In genomic region chr3:157279237-157279636, GRCh38 we compare ENCODE assay signal across 28 cellular contexts.
"Had no signal": no experiment of that assay in that cellular context is flagged by ENCODE, and none has a peak within 500 bp of the region (broad histone marks: within the 10 kb centered on the region; RNA-seq: fewer than 3 reads in every experiment).

No MANE protein-coding gene starts in this region.

- H3K9me3 Mint-ChIP-seq: activated naive CD8-positive, alpha-beta T cell treated with anti-CD3 and anti-CD28 coated beads for 36 hours; activated T-cell treated with anti-CD3 and anti-CD28 coated beads, Interleukin-2, amount 50 U/mL, for 4 hours; activated T-helper 2 cell treated with anti-CD3 and anti-CD28 coated beads, Interferon-gamma antibody, Interleukin-2, Interleukin-4, amounts not matched to agents 10 μg/mL and 5 μg/mL and 100 μg/mL, durations not matched to agents 14 hours and 24 hours and 36 hours; central memory CD8-positive, alpha-beta T cell; effector memory CD8-positive, alpha-beta T cell; immature natural killer cell; naive thymus-derived CD8-positive, alpha-beta T cell; neural progenitor cell had no signal

- H3K27ac ChIP-seq: breast epithelium, dorsolateral prefrontal cortex, left ventricle myocardium inferior, neural progenitor cell, sigmoid colon, thoracic aorta, upper lobe of left lung had no signal

- H2AFZ ChIP-seq: neural progenitor cell had no signal

- H3K27ac Mint-ChIP-seq: activated naive CD8-positive, alpha-beta T cell treated with anti-CD3 and anti-CD28 coated beads for 36 hours; activated T-helper 2 cell treated with anti-CD3 and anti-CD28 coated beads, Interferon-gamma antibody, Interleukin-2, Interleukin-4, amounts not matched to agents 10 μg/mL and 5 μg/mL and 100 μg/mL, durations not matched to agents 14 hours and 24 hours and 36 hours; effector memory CD8-positive, alpha-beta T cell; immature natural killer cell; naive thymus-derived CD8-positive, alpha-beta T cell; neural progenitor cell had no signal

- H3K4me1 Mint-ChIP-seq: central memory CD8-positive, alpha-beta T cell; immature natural killer cell had no signal

- H3K4me3 ChIP-seq: breast epithelium, dorsolateral prefrontal cortex, left ventricle myocardium inferior, neural progenitor cell, sigmoid colon, smooth muscle cell, thoracic aorta, upper lobe of left lung had no signal

- H3K4me3 Mint-ChIP-seq: activated naive CD8-positive, alpha-beta T cell treated with anti-CD3 and anti-CD28 coated beads for 36 hours; activated T-cell treated with anti-CD3 and anti-CD28 coated beads, Interleukin-2, amount 50 U/mL, for 4 hours; central memory CD8-positive, alpha-beta T cell; effector memory CD8-positive, alpha-beta T cell; immature natural killer cell; naive thymus-derived CD8-positive, alpha-beta T cell; neural progenitor cell had no signal

- H3K36me3 Mint-ChIP-seq: activated naive CD8-positive, alpha-beta T cell treated with anti-CD3 and anti-CD28 coated beads for 36 hours; immature natural killer cell; neural progenitor cell had no signal

- H3K27me3 ChIP-seq: breast epithelium, dorsolateral prefrontal cortex, neural progenitor cell, sigmoid colon, upper lobe of left lung had no signal

- DNase-seq: activated CD4-positive, alpha-beta T cell treated with anti-CD3 and anti-CD28 coated beads for 1 hour; activated CD4-positive, alpha-beta T cell treated with anti-CD3 and anti-CD28 coated beads, Interleukin-2, amount 50 U/mL, for 1 hour; activated naive CD4-positive, alpha-beta T cell; activated naive CD8-positive, alpha-beta T cell treated with anti-CD3 and anti-CD28 coated beads for 36 hours; activated T-cell treated with anti-CD3 and anti-CD28 coated beads, Interleukin-2, amount 50 U/mL, for 4 hours; amniotic stem cell; dorsolateral prefrontal cortex; effector memory CD8-positive, alpha-beta T cell; foreskin melanocyte; immature natural killer cell; left ventricle myocardium inferior; naive thymus-derived CD8-positive, alpha-beta T cell; posterior cingulate gyrus; sigmoid colon; stimulated activated CD4-positive, alpha-beta T cell treated with anti-CD3 and anti-CD28 coated beads, Interleukin-15, amount 100 ng/mL, for 24 hours; stimulated activated CD8-positive, alpha-beta memory T cell treated with anti-CD3 and anti-CD28 coated beads, Interleukin-4, amount 100 ng/mL, for 48 hours; stimulated activated naive CD4-positive, alpha-beta T cell; T-helper 9 cell had no signal

- H3K9me3 ChIP-seq: breast epithelium, left ventricle myocardium inferior, sigmoid colon, thoracic aorta, upper lobe of left lung had no signal

- FAIRE-seq: colon, endothelial cell of umbilical vein had no signal

- H3K36me3 ChIP-seq: breast epithelium, left ventricle myocardium inferior, neural progenitor cell, sigmoid colon, thoracic aorta, upper lobe of left lung had no signal

- H3K4me1 ChIP-seq: breast epithelium, neural progenitor cell, upper lobe of left lung had no signal

- ATAC-seq: activated T-cell treated with anti-CD3 and anti-CD28 coated beads, Interleukin-2, amount 50 U/mL, for 4 hours; effector memory CD8-positive, alpha-beta T cell; esophagus mucosa; naive thymus-derived CD8-positive, alpha-beta T cell had no signal

- H3K9ac ChIP-seq: neural progenitor cell had no signal

- H3K4me2 ChIP-seq: neural progenitor cell, smooth muscle cell had no signal

- H3K27me3 Mint-ChIP-seq: activated naive CD8-positive, alpha-beta T cell treated with anti-CD3 and anti-CD28 coated beads for 36 hours; central memory CD8-positive, alpha-beta T cell; effector memory CD8-positive, alpha-beta T cell; naive thymus-derived CD8-positive, alpha-beta T cell had no signal
